Comparison of ENCODE assay signal across 9 cellular contexts in genomic region chr11:121157756-121158155, GRCh38. TPM values are rescaled to one million over a fixed set of nuclear protein-coding genes. Genes with fewer than 3 reads are reported as not detected.
"Had no signal": no experiment of that assay in that cellular context is flagged by ENCODE, and none has a peak within 500 bp of the region (broad histone marks: within the 10 kb centered on the region; RNA-seq: fewer than 3 reads in every experiment).

No MANE protein-coding gene starts in this region.

- H3K36me3 ChIP-seq: HAP-1 had no signal

- DNase-seq: GOT3, H7, HFFc6, KBM-7 had no signal

- H3K27ac ChIP-seq: KMS-11 had no signal

- H3K4me2 ChIP-seq: KMS-11 had no signal

- H3K9me3 ChIP-seq: HAP-1 had no signal

- H3K9ac ChIP-seq: KMS-11 had no signal

- H3K4me3 ChIP-seq: HAP-1 had no signal

- ATAC-seq: HCT116 had no signal

RNA-seq across cellular contexts. Expression of gene TECTA, which starts 56.7 kb away (rescaled TPM):
- total RNA-seq: HT-29 had no signal
- polyA plus RNA-seq: IgD-negative memory B cell had no signal
